In genomic region chr3:170274641-170275040, GRCh38 we compare ENCODE assay signal across 23 cellular contexts.
"Had no signal": no experiment of that assay in that cellular context is flagged by ENCODE, and none has a peak within 500 bp of the region (broad histone marks: within the 10 kb centered on the region; RNA-seq: fewer than 3 reads in every experiment).

No MANE protein-coding gene starts in this region.

- ATAC-seq: activated CD4-positive, CD25-positive, alpha-beta regulatory T cell treated with anti-CD3 and anti-CD28 coated beads, Interleukin-2, amount 50 U/mL, for 24 hours; activated CD8-positive, alpha-beta memory T cell treated with anti-CD3 and anti-CD28 coated beads, Interleukin-2, amount 10 ng/mL, durations not matched to agents 7 days and 5 days; activated CD8-positive, alpha-beta T cell treated with anti-CD3 and anti-CD28 coated beads for 36 hours; gastrocnemius medialis; left ventricle myocardium superior; mucosa of descending colon; right cardiac atrium; upper lobe of right lung had no signal

- DNase-seq: activated CD4-positive, alpha-beta T cell treated with anti-CD3 and anti-CD28 coated beads, Interleukin-2, amount 10 ng/mL, durations not matched to agents 7 days and 5 days; activated CD8-positive, alpha-beta memory T cell treated with anti-CD3 and anti-CD28 coated beads, Interleukin-2, amount 10 ng/mL, durations not matched to agents 7 days and 5 days; activated CD8-positive, alpha-beta T cell treated with anti-CD3 and anti-CD28 coated beads for 36 hours; activated naive CD4-positive, alpha-beta T cell; adrenal gland; central memory CD4-positive, alpha-beta T cell; colonic mucosa; esophagus squamous epithelium; gastrocnemius medialis; hippocampal formation; left ventricle myocardium superior; mammary epithelial cell; mucosa of descending colon; nucleus accumbens; right cardiac atrium; stimulated activated CD4-positive, alpha-beta T cell treated with anti-CD3 and anti-CD28 coated beads, Interleukin-4, amount 100 ng/mL, for 24 hours; substantia nigra; thyroid gland; upper lobe of right lung had no signal

- H3K4me3 Mint-ChIP-seq: activated CD4-positive, alpha-beta T cell treated with anti-CD3 and anti-CD28 coated beads, Interleukin-2, amount 10 ng/mL, durations not matched to agents 7 days and 5 days; activated CD8-positive, alpha-beta memory T cell treated with anti-CD3 and anti-CD28 coated beads, Interleukin-2, amount 10 ng/mL, durations not matched to agents 7 days and 5 days; activated CD8-positive, alpha-beta T cell treated with anti-CD3 and anti-CD28 coated beads for 36 hours; activated naive CD8-positive, alpha-beta T cell; stimulated activated naive CD8-positive, alpha-beta T cell treated with anti-CD3 and anti-CD28 coated beads, Interleukin-15, Interleukin-2, amounts not matched to agents 100 ng/mL and 50 ng/mL, for 24 hours; T-helper 2 cell treated with Interferon-gamma antibody and Interleukin-4, amounts not matched to agents 5 μg/mL and 100 μg/mL, for 36 hours had no signal

- H3K27me3 Mint-ChIP-seq: activated CD4-positive, alpha-beta T cell treated with anti-CD3 and anti-CD28 coated beads, Interleukin-2, amount 10 ng/mL, durations not matched to agents 7 days and 5 days; activated CD8-positive, alpha-beta memory T cell treated with anti-CD3 and anti-CD28 coated beads, Interleukin-2, amount 10 ng/mL, durations not matched to agents 7 days and 5 days; activated CD8-positive, alpha-beta T cell treated with anti-CD3 and anti-CD28 coated beads for 36 hours; activated naive CD8-positive, alpha-beta T cell; stimulated activated naive CD8-positive, alpha-beta T cell treated with anti-CD3 and anti-CD28 coated beads, Interleukin-15, Interleukin-2, amounts not matched to agents 100 ng/mL and 50 ng/mL, for 24 hours had no signal

- H3K27ac Mint-ChIP-seq: activated CD4-positive, alpha-beta T cell treated with anti-CD3 and anti-CD28 coated beads, Interleukin-2, amount 10 ng/mL, durations not matched to agents 7 days and 5 days; activated CD8-positive, alpha-beta memory T cell treated with anti-CD3 and anti-CD28 coated beads, Interleukin-2, amount 10 ng/mL, durations not matched to agents 7 days and 5 days; activated CD8-positive, alpha-beta T cell treated with anti-CD3 and anti-CD28 coated beads for 36 hours; activated naive CD8-positive, alpha-beta T cell; stimulated activated naive CD8-positive, alpha-beta T cell treated with anti-CD3 and anti-CD28 coated beads, Interleukin-15, Interleukin-2, amounts not matched to agents 100 ng/mL and 50 ng/mL, for 24 hours; T-helper 2 cell treated with Interferon-gamma antibody and Interleukin-4, amounts not matched to agents 5 μg/mL and 100 μg/mL, for 36 hours had no signal

- H3K9me3 Mint-ChIP-seq: activated CD4-positive, alpha-beta T cell treated with anti-CD3 and anti-CD28 coated beads, Interleukin-2, amount 10 ng/mL, durations not matched to agents 7 days and 5 days; activated CD8-positive, alpha-beta T cell treated with anti-CD3 and anti-CD28 coated beads for 36 hours; stimulated activated naive CD8-positive, alpha-beta T cell treated with anti-CD3 and anti-CD28 coated beads, Interleukin-15, Interleukin-2, amounts not matched to agents 100 ng/mL and 50 ng/mL, for 24 hours; T-helper 2 cell treated with Interferon-gamma antibody and Interleukin-4, amounts not matched to agents 5 μg/mL and 100 μg/mL, for 36 hours had no signal
